Comparison of ENCODE assay signal across 8 cellular contexts in the genomic region with DNA sequence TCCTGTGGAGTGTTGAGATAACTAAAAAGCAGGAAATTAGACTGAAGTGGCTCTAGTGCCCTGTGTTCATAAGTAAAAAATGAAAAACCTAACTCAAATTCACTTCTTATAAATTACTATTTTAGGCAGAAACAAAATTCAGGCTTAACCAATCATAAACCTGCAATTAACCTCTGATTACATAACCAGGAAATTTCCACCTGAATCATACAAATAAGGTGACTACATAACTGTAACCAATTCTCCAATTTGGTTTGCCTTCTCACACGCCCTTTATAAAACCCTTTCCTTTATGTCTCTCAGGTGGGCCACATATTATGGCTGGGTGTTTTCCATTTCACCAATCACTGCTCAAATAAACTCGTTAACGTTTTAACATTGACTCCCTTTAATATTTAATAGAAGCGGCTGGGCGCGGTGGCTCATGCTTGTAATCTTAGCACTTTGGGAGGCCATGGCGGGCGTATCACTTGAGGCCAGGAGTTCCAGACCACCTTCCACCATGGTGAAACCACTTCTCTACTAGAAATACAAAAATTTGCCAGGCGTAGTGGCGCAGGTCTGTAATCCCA. TPM values are rescaled to one million over a fixed set of nuclear protein-coding genes. Genes with fewer than 3 reads are reported as not detected.
DNase-seq lines count a peak whose midpoint lies in the region; ATAC-seq and TF ChIP-seq lines count a peak whose summit lies in the region.

No MANE protein-coding gene starts in this region.

- H3K27ac ChIP-seq in mesodermal cell (ENCODE audit: low read depth, low read length, severe bottlenecking) (peak overlapping the region; percentile 94), uterus (peak overlapping the region; percentile 86 to 89)

- DNase-seq in NAMALWA (ENCODE audit: low spot score) (peak; percentile 35), cerebellum (ENCODE audit: low spot score) (peak; percentile 18), uterus (no peak), GM19238 (ENCODE audit: insufficient read length, low spot score) (no peak)

- peak overlapping the region; percentile 95 for H3K9ac ChIP-seq in ES-I3 (ENCODE audit: low read depth, low read length)

- ATAC-seq in GM18502 (IDR thresholded peaks at IDR 0.05; ENCODE audit: poor library complexity, unreplicated experiment) (no peak), GM18870 (IDR thresholded peaks at IDR 0.05; ENCODE audit: unreplicated experiment) (no peak)

- H3K9me3 ChIP-seq in ES-I3 (ENCODE audit: control insufficient read depth, insufficient read depth, low read length) (no peaks in the 10 kb centered on the region), mesodermal cell (ENCODE audit: control insufficient read depth, low read length) (no peaks in the 10 kb centered on the region), uterus (no peaks in the 10 kb centered on the region)

- no peak for TF ChIP-seq POLR2A in uterus (IDR thresholded peaks at IDR 0.05)

- WGBS in mesodermal cell (ENCODE audit: insufficient coverage in 2 of 2), 2 experiments, result 0 to 3% methylated on average over 1 to 10 of the region's 10 CpGs

- H3K4me1 ChIP-seq in ES-I3 (ENCODE audit: insufficient read depth, low read length), result no peaks in the 10 kb centered on the region
- H3K4me1 ChIP-seq in mesodermal cell (ENCODE audit: control insufficient read depth, insufficient read depth, low read length, poor library complexity, severe bottlenecking), result peaks cover 5% of the 10 kb centered on the region
- no peaks in the 10 kb centered on the region for H3K4me1 ChIP-seq in uterus

- H3K27me3 ChIP-seq in uterus, result no peaks in the 10 kb centered on the region

- H3K36me3 ChIP-seq in ES-I3 (ENCODE audit: insufficient read depth, low read length) (peaks cover 10% of the 10 kb centered on the region), mesodermal cell (ENCODE audit: control insufficient read depth, insufficient read depth, low read length) (peaks cover 40% of the 10 kb centered on the region), uterus (no peaks in the 10 kb centered on the region)

- intact Hi-C loops in uterus (cut with DNase I; ENCODE audit: low total_unique reads), result no loop called here

- H3K4me3 ChIP-seq in mesodermal cell (ENCODE audit: extremely low read depth, insufficient read depth, low read length, poor library complexity, severe bottlenecking) (peak overlapping the region; percentile 78), uterus (peak overlapping the region; percentile 61 to 98)

- no peak for TF ChIP-seq CTCF in uterus (IDR thresholded peaks at IDR 0.05)

RNA-seq across cellular contexts. Expression of gene ZNF724, which starts 22.9 kb away (rescaled TPM):
- total RNA-seq in cerebellum, result 19.0 TPM
- 7.2 TPM for polyA plus RNA-seq in mesodermal cell (2013, experiment 1 of 2)
- 8.5 TPM for polyA plus RNA-seq in mesodermal cell (2013, experiment 2 of 2)
- total RNA-seq in uterus, result 10 to 100 TPM in 1 of 4 donors, 1 to 10 TPM in 1, under 1 TPM in 1, not detected in 1; 0.26 to 17.5 (median 1.5) TPM

Comparison
In these comparisons a context has a peak if more than half of its experiments do, and no peak if none do; other contexts are left out.
1. DNase-seq: peak in NAMALWA (single experiment) and cerebellum (single experiment); none in uterus (0 of 2) and GM19238 (single experiment).